Comparison of ENCODE assay signal across 22 cellular contexts in genomic region chr17:33115957-33116680, GRCh38.
"Had no signal": no experiment of that assay in that cellular context is flagged by ENCODE, and none has a peak within 500 bp of the region (broad histone marks: within the 10 kb centered on the region; RNA-seq: fewer than 3 reads in every experiment).

No MANE protein-coding gene starts in this region.

- H3K4me3 Mint-ChIP-seq: activated CD4-positive, alpha-beta T cell treated with anti-CD3 and anti-CD28 coated beads for 36 hours; activated CD8-positive, alpha-beta memory T cell treated with anti-CD3 and anti-CD28 coated beads, Interleukin-2, amount 10 ng/mL, durations not matched to agents 7 days and 5 days; activated CD8-positive, alpha-beta T cell treated with anti-CD3 and anti-CD28 coated beads, Interleukin-2, amount 10 ng/mL, durations not matched to agents 7 days and 5 days; activated T-cell treated with anti-CD3 and anti-CD28 coated beads, Interleukin-2, amount 50 U/mL, for 72 hours; effector memory CD8-positive, alpha-beta T cell; nephron had no signal

- DNase-seq: activated CD4-positive, alpha-beta T cell treated with anti-CD3 and anti-CD28 coated beads for 36 hours; activated CD4-positive, CD25-positive, alpha-beta regulatory T cell; activated CD8-positive, alpha-beta memory T cell treated with anti-CD3 and anti-CD28 coated beads, Interleukin-2, amount 10 ng/mL, durations not matched to agents 7 days and 5 days; activated CD8-positive, alpha-beta T cell treated with anti-CD3 and anti-CD28 coated beads, Interleukin-2, amount 10 ng/mL, durations not matched to agents 7 days and 5 days; activated naive CD4-positive, alpha-beta T cell; activated T-cell treated with anti-CD3 and anti-CD28 coated beads, Interleukin-2, amount 50 U/mL, for 72 hours; cortex of kidney; effector memory CD8-positive, alpha-beta T cell; erythroblast; gastrocnemius medialis; glutamatergic neuron; islet precursor cell; left ventricle myocardium inferior; mucosa of descending colon; ovary; psoas muscle; right cardiac atrium; spleen; stimulated activated naive CD4-positive, alpha-beta T cell had no signal

- H3K36me3 Mint-ChIP-seq: activated CD8-positive, alpha-beta memory T cell treated with anti-CD3 and anti-CD28 coated beads, Interleukin-2, amount 10 ng/mL, durations not matched to agents 7 days and 5 days; activated naive CD4-positive, alpha-beta T cell treated with anti-CD3 and anti-CD28 coated beads, Interleukin-2, amount 50 U/mL, for 72 hours had no signal

- ATAC-seq: activated CD4-positive, alpha-beta T cell treated with anti-CD3 and anti-CD28 coated beads for 36 hours; activated CD8-positive, alpha-beta memory T cell treated with anti-CD3 and anti-CD28 coated beads, Interleukin-2, amount 10 ng/mL, durations not matched to agents 7 days and 5 days; activated CD8-positive, alpha-beta T cell treated with anti-CD3 and anti-CD28 coated beads, Interleukin-2, amount 10 ng/mL, durations not matched to agents 7 days and 5 days; activated naive CD4-positive, alpha-beta T cell treated with anti-CD3 and anti-CD28 coated beads, Interleukin-2, amount 50 U/mL, for 72 hours; activated T-cell treated with anti-CD3 and anti-CD28 coated beads, Interleukin-2, amount 50 U/mL, for 72 hours; body of pancreas; effector memory CD8-positive, alpha-beta T cell; gastrocnemius medialis; mucosa of descending colon; psoas muscle; right cardiac atrium had no signal

- H3K9me3 Mint-ChIP-seq: activated naive CD4-positive, alpha-beta T cell treated with anti-CD3 and anti-CD28 coated beads, Interleukin-2, amount 50 U/mL, for 72 hours; activated T-cell treated with anti-CD3 and anti-CD28 coated beads, Interleukin-2, amount 50 U/mL, for 72 hours; effector memory CD8-positive, alpha-beta T cell; nephron had no signal

- H3K27ac Mint-ChIP-seq: activated CD4-positive, alpha-beta T cell treated with anti-CD3 and anti-CD28 coated beads for 36 hours; activated CD8-positive, alpha-beta memory T cell treated with anti-CD3 and anti-CD28 coated beads, Interleukin-2, amount 10 ng/mL, durations not matched to agents 7 days and 5 days; activated CD8-positive, alpha-beta T cell treated with anti-CD3 and anti-CD28 coated beads, Interleukin-2, amount 10 ng/mL, durations not matched to agents 7 days and 5 days; activated naive CD4-positive, alpha-beta T cell treated with anti-CD3 and anti-CD28 coated beads, Interleukin-2, amount 50 U/mL, for 72 hours; activated T-cell treated with anti-CD3 and anti-CD28 coated beads, Interleukin-2, amount 50 U/mL, for 72 hours; effector memory CD8-positive, alpha-beta T cell had no signal

- H3K4me1 Mint-ChIP-seq: activated CD4-positive, alpha-beta T cell treated with anti-CD3 and anti-CD28 coated beads for 36 hours; activated CD8-positive, alpha-beta memory T cell treated with anti-CD3 and anti-CD28 coated beads, Interleukin-2, amount 10 ng/mL, durations not matched to agents 7 days and 5 days had no signal
